1 cellular context compared by ENCODE assay signal in the genomic region with DNA sequence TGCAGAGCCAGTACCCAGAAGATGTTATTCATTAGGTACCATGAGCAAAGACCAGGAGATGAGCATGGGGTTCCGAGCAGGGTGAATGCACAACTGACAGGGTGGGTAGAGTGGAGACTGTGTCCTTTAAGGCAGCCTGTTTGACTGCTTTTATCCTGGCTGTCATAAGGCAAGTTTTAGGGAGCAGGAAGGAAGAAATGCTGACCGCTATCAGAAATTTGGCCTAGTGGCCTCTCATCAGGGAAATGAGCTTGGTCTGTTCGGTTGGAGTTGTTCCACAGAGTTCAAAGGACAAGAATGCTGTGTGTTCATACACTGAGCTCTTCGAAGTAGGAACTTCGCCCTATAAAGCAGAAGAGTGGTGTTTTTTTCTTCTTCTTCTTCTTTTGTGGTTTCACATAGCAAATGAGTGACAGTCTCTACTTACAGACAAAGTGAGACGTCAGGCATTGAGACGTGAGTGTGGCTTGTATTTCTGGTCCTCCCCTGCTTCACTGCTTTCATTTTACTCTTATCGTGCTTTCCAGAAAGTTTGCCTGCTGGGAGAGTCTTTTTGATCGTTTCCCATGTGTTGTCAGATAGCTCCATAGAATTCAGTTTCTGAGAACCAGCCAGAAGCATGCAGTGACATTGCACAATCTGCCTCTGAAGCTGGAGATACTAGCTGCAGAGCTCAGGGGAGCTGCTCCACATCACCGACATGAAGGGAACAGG.
TF ChIP-seq lines count a peak whose summit lies in the region.

A gene with protein sequence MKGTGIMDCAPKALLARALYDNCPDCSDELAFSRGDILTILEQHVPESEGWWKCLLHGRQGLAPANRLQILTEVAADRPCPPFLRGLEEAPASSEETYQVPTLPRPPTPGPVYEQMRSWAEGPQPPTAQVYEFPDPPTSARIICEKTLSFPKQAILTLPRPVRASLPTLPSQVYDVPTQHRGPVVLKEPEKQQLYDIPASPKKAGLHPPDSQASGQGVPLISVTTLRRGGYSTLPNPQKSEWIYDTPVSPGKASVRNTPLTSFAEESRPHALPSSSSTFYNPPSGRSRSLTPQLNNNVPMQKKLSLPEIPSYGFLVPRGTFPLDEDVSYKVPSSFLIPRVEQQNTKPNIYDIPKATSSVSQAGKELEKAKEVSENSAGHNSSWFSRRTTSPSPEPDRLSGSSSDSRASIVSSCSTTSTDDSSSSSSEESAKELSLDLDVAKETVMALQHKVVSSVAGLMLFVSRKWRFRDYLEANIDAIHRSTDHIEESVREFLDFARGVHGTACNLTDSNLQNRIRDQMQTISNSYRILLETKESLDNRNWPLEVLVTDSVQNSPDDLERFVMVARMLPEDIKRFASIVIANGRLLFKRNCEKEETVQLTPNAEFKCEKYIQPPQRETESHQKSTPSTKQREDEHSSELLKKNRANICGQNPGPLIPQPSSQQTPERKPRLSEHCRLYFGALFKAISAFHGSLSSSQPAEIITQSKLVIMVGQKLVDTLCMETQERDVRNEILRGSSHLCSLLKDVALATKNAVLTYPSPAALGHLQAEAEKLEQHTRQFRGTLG (plus strand): TSS at position 502 of the 714 bp plus-strand sequence. CDS start 199 bp downstream, at position 701.

TF ChIP-seq in HepG2, 621 proteins besides CTCF, POLR2A, EP300 and RAD21 (continued from another document and continues in another):
- TF ChIP-seq, protein P1, sequence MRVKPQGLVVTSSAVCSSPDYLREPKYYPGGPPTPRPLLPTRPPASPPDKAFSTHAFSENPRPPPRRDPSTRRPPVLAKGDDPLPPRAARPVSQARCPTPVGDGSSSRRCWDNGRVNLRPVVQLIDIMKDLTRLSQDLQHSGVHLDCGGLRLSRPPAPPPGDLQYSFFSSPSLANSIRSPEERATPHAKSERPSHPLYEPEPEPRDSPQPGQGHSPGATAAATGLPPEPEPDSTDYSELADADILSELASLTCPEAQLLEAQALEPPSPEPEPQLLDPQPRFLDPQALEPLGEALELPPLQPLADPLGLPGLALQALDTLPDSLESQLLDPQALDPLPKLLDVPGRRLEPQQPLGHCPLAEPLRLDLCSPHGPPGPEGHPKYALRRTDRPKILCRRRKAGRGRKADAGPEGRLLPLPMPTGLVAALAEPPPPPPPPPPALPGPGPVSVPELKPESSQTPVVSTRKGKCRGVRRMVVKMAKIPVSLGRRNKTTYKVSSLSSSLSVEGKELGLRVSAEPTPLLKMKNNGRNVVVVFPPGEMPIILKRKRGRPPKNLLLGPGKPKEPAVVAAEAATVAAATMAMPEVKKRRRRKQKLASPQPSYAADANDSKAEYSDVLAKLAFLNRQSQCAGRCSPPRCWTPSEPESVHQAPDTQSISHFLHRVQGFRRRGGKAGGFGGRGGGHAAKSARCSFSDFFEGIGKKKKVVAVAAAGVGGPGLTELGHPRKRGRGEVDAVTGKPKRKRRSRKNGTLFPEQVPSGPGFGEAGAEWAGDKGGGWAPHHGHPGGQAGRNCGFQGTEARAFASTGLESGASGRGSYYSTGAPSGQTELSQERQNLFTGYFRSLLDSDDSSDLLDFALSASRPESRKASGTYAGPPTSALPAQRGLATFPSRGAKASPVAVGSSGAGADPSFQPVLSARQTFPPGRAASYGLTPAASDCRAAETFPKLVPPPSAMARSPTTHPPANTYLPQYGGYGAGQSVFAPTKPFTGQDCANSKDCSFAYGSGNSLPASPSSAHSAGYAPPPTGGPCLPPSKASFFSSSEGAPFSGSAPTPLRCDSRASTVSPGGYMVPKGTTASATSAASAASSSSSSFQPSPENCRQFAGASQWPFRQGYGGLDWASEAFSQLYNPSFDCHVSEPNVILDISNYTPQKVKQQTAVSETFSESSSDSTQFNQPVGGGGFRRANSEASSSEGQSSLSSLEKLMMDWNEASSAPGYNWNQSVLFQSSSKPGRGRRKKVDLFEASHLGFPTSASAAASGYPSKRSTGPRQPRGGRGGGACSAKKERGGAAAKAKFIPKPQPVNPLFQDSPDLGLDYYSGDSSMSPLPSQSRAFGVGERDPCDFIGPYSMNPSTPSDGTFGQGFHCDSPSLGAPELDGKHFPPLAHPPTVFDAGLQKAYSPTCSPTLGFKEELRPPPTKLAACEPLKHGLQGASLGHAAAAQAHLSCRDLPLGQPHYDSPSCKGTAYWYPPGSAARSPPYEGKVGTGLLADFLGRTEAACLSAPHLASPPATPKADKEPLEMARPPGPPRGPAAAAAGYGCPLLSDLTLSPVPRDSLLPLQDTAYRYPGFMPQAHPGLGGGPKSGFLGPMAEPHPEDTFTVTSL (CRISPR knock-in tag; IDR thresholded peaks at IDR 0.05; ENCODE audit: borderline replicate concordance), result peak; percentile 30; the same call in 1 of the 2 replicates
- TF ChIP-seq, protein P2, sequence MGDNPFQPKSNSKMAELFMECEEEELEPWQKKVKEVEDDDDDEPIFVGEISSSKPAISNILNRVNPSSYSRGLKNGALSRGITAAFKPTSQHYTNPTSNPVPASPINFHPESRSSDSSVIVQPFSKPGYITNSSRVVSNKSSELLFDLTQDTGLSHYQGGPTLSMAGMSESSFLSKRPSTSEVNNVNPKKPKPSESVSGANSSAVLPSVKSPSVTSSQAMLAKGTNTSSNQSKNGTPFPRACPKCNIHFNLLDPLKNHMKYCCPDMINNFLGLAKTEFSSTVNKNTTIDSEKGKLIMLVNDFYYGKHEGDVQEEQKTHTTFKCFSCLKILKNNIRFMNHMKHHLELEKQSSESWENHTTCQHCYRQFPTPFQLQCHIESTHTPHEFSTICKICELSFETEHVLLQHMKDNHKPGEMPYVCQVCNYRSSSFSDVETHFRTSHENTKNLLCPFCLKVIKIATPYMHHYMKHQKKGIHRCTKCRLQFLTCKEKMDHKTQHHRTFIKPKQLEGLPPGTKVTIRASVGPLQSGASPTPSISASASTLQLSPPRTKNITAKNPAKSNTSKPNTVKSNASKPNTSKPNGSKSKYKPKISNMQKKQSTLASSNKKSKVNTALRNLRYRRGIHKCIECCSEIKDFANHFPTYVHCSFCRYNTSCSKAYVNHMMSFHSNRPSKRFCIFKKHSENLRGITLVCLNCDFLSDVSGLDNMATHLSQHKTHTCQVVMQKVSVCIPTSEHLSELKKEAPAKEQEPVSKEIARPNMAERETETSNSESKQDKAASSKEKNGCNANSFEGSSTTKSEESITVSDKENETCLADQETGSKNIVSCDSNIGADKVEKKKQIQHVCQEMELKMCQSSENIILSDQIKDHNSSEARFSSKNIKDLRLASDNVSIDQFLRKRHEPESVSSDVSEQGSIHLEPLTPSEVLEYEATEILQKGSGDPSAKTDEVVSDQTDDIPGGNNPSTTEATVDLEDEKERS (CRISPR knock-in tag; IDR thresholded peaks at IDR 0.05), result 0 out of 2 replicates have a peak, but pooled peaks have one; percentile 12
- TF ChIP-seq SAP130 (CRISPR knock-in tag; IDR thresholded peaks at IDR 0.05; ENCODE audit: low read depth) (peak; percentile 81), ZNF567 (CRISPR knock-in tag; IDR thresholded peaks at IDR 0.05; ENCODE audit: borderline replicate concordance) (0 out of 2 replicates have a peak, but pooled peaks have one; percentile 18), ZNF737 (CRISPR knock-in tag; IDR thresholded peaks at IDR 0.05; ENCODE audit: borderline replicate concordance) (0 out of 2 replicates have a peak, but pooled peaks have one; percentile 30), ASH2L (IDR thresholded peaks at IDR 0.05; ENCODE audit: insufficient read length, low read depth, low read length) (peak; percentile 68), TGIF2 (CRISPR knock-in tag; IDR thresholded peaks at IDR 0.05) (peak; percentile 88; the same call in 1 of the 2 replicates), POGZ (CRISPR knock-in tag; IDR thresholded peaks at IDR 0.05) (no peak), ZNF598 (CRISPR knock-in tag; IDR thresholded peaks at IDR 0.05; ENCODE audit: borderline replicate concordance) (0 out of 2 replicates have a peak, but pooled peaks have one; percentile 23), SP1 (IDR thresholded peaks at IDR 0.05) (no peak), SP1 (CRISPR knock-in tag; IDR thresholded peaks at IDR 0.05) (0 out of 2 replicates have a peak, but pooled peaks have one; percentile 13), ZNF883 (CRISPR knock-in tag; IDR thresholded peaks at IDR 0.05; ENCODE audit: not compliant biosample characterization) (peak; percentile 80), ZNF24 (IDR thresholded peaks at IDR 0.05) (no peak), SALL1 (CRISPR knock-in tag; IDR thresholded peaks at IDR 0.05) (peak; percentile 21; the same call in 1 of the 2 replicates), ZIK1 (CRISPR knock-in tag; IDR thresholded peaks at IDR 0.05; ENCODE audit: borderline replicate concordance, low read depth) (0 out of 2 replicates have a peak, but pooled peaks have one; percentile 27), HDAC2 (CRISPR knock-in tag; IDR thresholded peaks at IDR 0.05) (peak; percentile 14; the same call in 1 of the 2 replicates), ZZZ3 (CRISPR knock-in tag; IDR thresholded peaks at IDR 0.05; ENCODE audit: borderline replicate concordance) (0 out of 2 replicates have a peak, but pooled peaks have one; percentile 40), KMT2A (CRISPR knock-in tag; IDR thresholded peaks at IDR 0.05) (peak; percentile 49; the same call in 1 of the 2 replicates), SNAPC2 (CRISPR knock-in tag; IDR thresholded peaks at IDR 0.05) (no peak), ZNF766 (CRISPR knock-in tag; IDR thresholded peaks at IDR 0.05; ENCODE audit: borderline replicate concordance) (0 out of 2 replicates have a peak, but pooled peaks have one; percentile 43), CREB1 (IDR thresholded peaks at IDR 0.05) (no peak), CREB1 (CRISPR knock-in tag; IDR thresholded peaks at IDR 0.05) (no peak), ZNF577 (CRISPR knock-in tag; IDR thresholded peaks at IDR 0.05; ENCODE audit: borderline replicate concordance, low read depth) (no peak), MYC (CRISPR knock-in tag; IDR thresholded peaks at IDR 0.05; ENCODE audit: borderline replicate concordance) (no peak), ZNF775 (CRISPR knock-in tag; IDR thresholded peaks at IDR 0.05; ENCODE audit: borderline replicate concordance) (no peak), TEAD2 (CRISPR knock-in tag; IDR thresholded peaks at IDR 0.05) (no peak), NFE2L2 (IDR thresholded peaks at IDR 0.05; ENCODE audit: low read length) (peak; percentile 19; the same call in 1 of the 2 replicates), GPN1 (CRISPR knock-in tag; IDR thresholded peaks at IDR 0.05; ENCODE audit: borderline replicate concordance) (no peak), ELF1 (CRISPR knock-in tag; IDR thresholded peaks at IDR 0.05) (0 out of 2 replicates have a peak, but pooled peaks have one; percentile 8), HNF4A (CRISPR knock-in tag; IDR thresholded peaks at IDR 0.05) (peak; percentile 83), XRCC5 (optimal IDR thresholded peaks at IDR 0.05; ENCODE audit: low read length) (peak; percentile 48), NONO (IDR thresholded peaks at IDR 0.05) (no peak), NONO (CRISPR knock-in tag; conservative IDR thresholded peaks at IDR 0.05) (peak; percentile 32; the same call in 1 of the 2 replicates), MAFK (conservative IDR thresholded peaks at IDR 0.05 in 1 of 2, IDR thresholded peaks at IDR 0.05 in 1 of 2; ENCODE audit: low read length in 2 of 2) (peak in 1 of 2 experiments; percentile 34; a peak in 2 of 4 replicates), SRY (CRISPR knock-in tag; IDR thresholded peaks at IDR 0.05) (no peak), RORA (CRISPR knock-in tag; IDR thresholded peaks at IDR 0.05) (no peak), HNRNPL (IDR thresholded peaks at IDR 0.05; ENCODE audit: low read depth, low read length) (no peak), GABPB1 (CRISPR knock-in tag; IDR thresholded peaks at IDR 0.05) (no peak), TBX2 (CRISPR knock-in tag; IDR thresholded peaks at IDR 0.05; ENCODE audit: borderline replicate concordance) (0 out of 2 replicates have a peak, but pooled peaks have one; percentile 5), GTF3A (CRISPR knock-in tag; conservative IDR thresholded peaks at IDR 0.05) (no peak), ZNF430 (CRISPR knock-in tag; IDR thresholded peaks at IDR 0.05) (peak; percentile 12; the same call in 1 of the 2 replicates), POLR2G (IDR thresholded peaks at IDR 0.05; ENCODE audit: low read depth, low read length) (peak; percentile 39; the same call in 1 of the 2 replicates), ZMYM2 (CRISPR knock-in tag; IDR thresholded peaks at IDR 0.05) (peak; percentile 36; the same call in 1 of the 2 replicates)
- TF ChIP-seq, protein P3, sequence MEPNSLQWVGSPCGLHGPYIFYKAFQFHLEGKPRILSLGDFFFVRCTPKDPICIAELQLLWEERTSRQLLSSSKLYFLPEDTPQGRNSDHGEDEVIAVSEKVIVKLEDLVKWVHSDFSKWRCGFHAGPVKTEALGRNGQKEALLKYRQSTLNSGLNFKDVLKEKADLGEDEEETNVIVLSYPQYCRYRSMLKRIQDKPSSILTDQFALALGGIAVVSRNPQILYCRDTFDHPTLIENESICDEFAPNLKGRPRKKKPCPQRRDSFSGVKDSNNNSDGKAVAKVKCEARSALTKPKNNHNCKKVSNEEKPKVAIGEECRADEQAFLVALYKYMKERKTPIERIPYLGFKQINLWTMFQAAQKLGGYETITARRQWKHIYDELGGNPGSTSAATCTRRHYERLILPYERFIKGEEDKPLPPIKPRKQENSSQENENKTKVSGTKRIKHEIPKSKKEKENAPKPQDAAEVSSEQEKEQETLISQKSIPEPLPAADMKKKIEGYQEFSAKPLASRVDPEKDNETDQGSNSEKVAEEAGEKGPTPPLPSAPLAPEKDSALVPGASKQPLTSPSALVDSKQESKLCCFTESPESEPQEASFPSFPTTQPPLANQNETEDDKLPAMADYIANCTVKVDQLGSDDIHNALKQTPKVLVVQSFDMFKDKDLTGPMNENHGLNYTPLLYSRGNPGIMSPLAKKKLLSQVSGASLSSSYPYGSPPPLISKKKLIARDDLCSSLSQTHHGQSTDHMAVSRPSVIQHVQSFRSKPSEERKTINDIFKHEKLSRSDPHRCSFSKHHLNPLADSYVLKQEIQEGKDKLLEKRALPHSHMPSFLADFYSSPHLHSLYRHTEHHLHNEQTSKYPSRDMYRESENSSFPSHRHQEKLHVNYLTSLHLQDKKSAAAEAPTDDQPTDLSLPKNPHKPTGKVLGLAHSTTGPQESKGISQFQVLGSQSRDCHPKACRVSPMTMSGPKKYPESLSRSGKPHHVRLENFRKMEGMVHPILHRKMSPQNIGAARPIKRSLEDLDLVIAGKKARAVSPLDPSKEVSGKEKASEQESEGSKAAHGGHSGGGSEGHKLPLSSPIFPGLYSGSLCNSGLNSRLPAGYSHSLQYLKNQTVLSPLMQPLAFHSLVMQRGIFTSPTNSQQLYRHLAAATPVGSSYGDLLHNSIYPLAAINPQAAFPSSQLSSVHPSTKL (CRISPR knock-in tag; IDR thresholded peaks at IDR 0.05), result peak; percentile 30; the same call in 1 of the 2 replicates
- TF ChIP-seq, protein P4, sequence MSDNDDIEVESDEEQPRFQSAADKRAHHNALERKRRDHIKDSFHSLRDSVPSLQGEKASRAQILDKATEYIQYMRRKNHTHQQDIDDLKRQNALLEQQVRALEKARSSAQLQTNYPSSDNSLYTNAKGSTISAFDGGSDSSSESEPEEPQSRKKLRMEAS (IDR thresholded peaks at IDR 0.05), result peak; percentile 49; the same call in 1 of the 2 replicates
